3 cellular contexts compared by ENCODE assay signal in the genomic region with DNA sequence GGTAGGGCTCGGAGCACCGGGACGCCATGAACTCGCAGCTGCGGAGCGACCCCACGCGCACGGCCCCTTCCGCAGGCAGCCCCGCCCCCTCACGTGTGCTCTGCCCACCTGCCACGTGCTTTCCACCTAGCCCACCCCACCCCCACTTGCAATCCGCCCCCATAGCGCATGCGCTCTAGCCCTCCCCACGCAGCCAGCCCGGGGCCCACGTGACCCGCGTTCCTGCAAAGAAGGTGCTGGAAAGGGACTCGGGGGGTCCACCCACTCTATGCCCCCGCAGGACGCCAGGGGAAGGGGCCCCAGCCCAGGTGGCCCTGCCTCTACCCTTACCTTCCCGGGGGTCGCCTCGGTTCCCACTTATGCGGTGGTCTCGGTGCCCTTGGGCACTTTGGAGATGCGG.
TF ChIP-seq lines count a peak whose summit lies in the region.

A gene with protein sequence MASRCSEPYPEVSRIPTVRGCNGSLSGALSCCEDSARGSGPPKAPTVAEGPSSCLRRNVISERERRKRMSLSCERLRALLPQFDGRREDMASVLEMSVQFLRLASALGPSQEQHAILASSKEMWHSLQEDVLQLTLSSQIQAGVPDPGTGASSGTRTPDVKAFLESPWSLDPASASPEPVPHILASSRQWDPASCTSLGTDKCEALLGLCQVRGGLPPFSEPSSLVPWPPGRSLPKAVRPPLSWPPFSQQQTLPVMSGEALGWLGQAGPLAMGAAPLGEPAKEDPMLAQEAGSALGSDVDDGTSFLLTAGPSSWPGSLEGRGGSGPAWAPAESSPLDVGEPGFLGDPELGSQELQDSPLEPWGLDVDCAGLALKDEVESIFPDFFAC (minus strand): TSS at position 42 of the 400 bp plus-strand sequence. CDS start 14 bp downstream, at position 28.

TF ChIP-seq in HepG2, 621 proteins besides CTCF, POLR2A, EP300 and RAD21:
- TF ChIP-seq MNT (IDR thresholded peaks at IDR 0.05) (peak; percentile 81), ZFP36L2 (CRISPR knock-in tag; IDR thresholded peaks at IDR 0.05) (no peak)

TF ChIP-seq in Ishikawa, 13 proteins besides CTCF, POLR2A, EP300 and RAD21:
- TF ChIP-seq EGR1 (IDR thresholded peaks at IDR 0.05), result no peak
- TF ChIP-seq USF1 (IDR thresholded peaks at IDR 0.05), result peak; percentile 40; the same call in 1 of the 2 replicates

TF ChIP-seq in H1, 55 proteins besides CTCF, POLR2A, EP300 and RAD21:
- no peak for TF ChIP-seq HDAC6 (IDR thresholded peaks at IDR 0.05; ENCODE audit: low read depth, low read length)
- no peak for TF ChIP-seq CEBPB (IDR thresholded peaks at IDR 0.05; ENCODE audit: low read depth, low read length)
- no peak for TF ChIP-seq TCF12 (IDR thresholded peaks at IDR 0.05; ENCODE audit: low read depth, low read length)
- TF ChIP-seq CHD7 (IDR thresholded peaks at IDR 0.05; ENCODE audit: insufficient replicate concordance, low read length), result no peak
- no peak for TF ChIP-seq SIN3A (conservative IDR thresholded peaks at IDR 0.05 in 1 of 2, IDR thresholded peaks at IDR 0.05 in 1 of 2; ENCODE audit: low read depth in 1 of 2, low read length in 2 of 2)
- TF ChIP-seq SIRT6 (IDR thresholded peaks at IDR 0.05; ENCODE audit: low read length), result no peak
- no peak for TF ChIP-seq NANOG (IDR thresholded peaks at IDR 0.05; ENCODE audit: insufficient read depth, low read depth, low read length, poor library complexity, severe bottlenecking)
- no peak for TF ChIP-seq POU5F1 (IDR thresholded peaks at IDR 0.05; ENCODE audit: low read depth, low read length)
